In genomic region chr6:90492369-90492768, GRCh38 we compare ENCODE assay signal across 8 cellular contexts.
"Had no signal": no experiment of that assay in that cellular context is flagged by ENCODE, and none has a peak within 500 bp of the region (broad histone marks: within the 10 kb centered on the region; RNA-seq: fewer than 3 reads in every experiment).

No MANE protein-coding gene starts in this region.

- H3K36me3 ChIP-seq: HAP-1 had no signal

- H3K27ac ChIP-seq: GM23248 had no signal

- H3K9me3 ChIP-seq: HAP-1 had no signal

- H3K4me3 Mint-ChIP-seq: HFFc6 had no signal

- H3K9ac ChIP-seq: GM23248 had no signal

- H2AFZ ChIP-seq: GM23248 had no signal

- H3K4me3 ChIP-seq: GM23248, HAP-1, K562 had no signal

- H3K9me3 Mint-ChIP-seq: HFFc6 had no signal

- ATAC-seq: HCT116 had no signal

- DNase-seq: GM23248, GOT3, H7, HFFc6, IMR-90 had no signal

- H3K27ac Mint-ChIP-seq: HFFc6 had no signal
